Comparison of ENCODE assay signal across 1 cellular context in genomic region chr2:202848813-202849212, GRCh38.
TF ChIP-seq lines count a peak whose summit lies in the region.

No MANE protein-coding gene starts in this region.

TF ChIP-seq in GM12878, 131 proteins besides CTCF, POLR2A, EP300 and RAD21:
- no peak for TF ChIP-seq ZBTB40 (IDR thresholded peaks at IDR 0.05; ENCODE audit: borderline replicate concordance)
- 0 out of 2 replicates have a peak, but pooled peaks have one; percentile 24 for TF ChIP-seq ZNF24 (IDR thresholded peaks at IDR 0.05)
- no peak for TF ChIP-seq PAX5 (IDR thresholded peaks at IDR 0.05; ENCODE audit: borderline replicate concordance, low read depth, low read length)
- TF ChIP-seq MEF2B (IDR thresholded peaks at IDR 0.05; ENCODE audit: partially characterized antibody, poor library complexity, severe bottlenecking), result peak; percentile 86
- 0 out of 2 replicates have a peak, but pooled peaks have one; percentile 29 for TF ChIP-seq GATAD2B (conservative IDR thresholded peaks at IDR 0.05; ENCODE audit: low read depth)
- no peak for TF ChIP-seq ZNF207 (IDR thresholded peaks at IDR 0.05; ENCODE audit: borderline replicate concordance)
- peak; percentile 52; the same call in 1 of the 2 replicates for TF ChIP-seq LARP7 (IDR thresholded peaks at IDR 0.05)
